In genomic region chr7:116236020-116236630, GRCh38 we compare ENCODE assay signal across 8 cellular contexts. TPM values are rescaled to one million over a fixed set of nuclear protein-coding genes. Genes with fewer than 3 reads are reported as not detected.
DNase-seq lines count a peak whose midpoint lies in the region; TF ChIP-seq lines count a peak whose summit lies in the region.

No MANE protein-coding gene starts in this region.

- peaks cover 2 to 17% of the 10 kb centered on the region in 2 experiments for H3K36me3 ChIP-seq in trophoblast cell (ENCODE audit: control insufficient read depth in 1 of 2, insufficient read depth in 2 of 2, low read length in 2 of 2)

- H3K4me1 ChIP-seq in trophoblast cell (ENCODE audit: control insufficient read depth in 1 of 2, insufficient read depth in 2 of 2, low read length in 2 of 2) = peaks cover 0 to 2% of the 10 kb centered on the region in 2 experiments

- no peaks in the 10 kb centered on the region for H3K9me3 Mint-ChIP-seq in HFFc6

- H3K27me3 Mint-ChIP-seq in HFFc6 (ENCODE audit: insufficient read depth) = peaks cover 2% of the 10 kb centered on the region; the same call in 1 of the 2 replicates

- H2BK5ac ChIP-seq in trophoblast cell (ENCODE audit: low read depth, low read length, poor library complexity) = no peak overlapping the region

- H3K79me2 ChIP-seq in trophoblast cell (ENCODE audit: control insufficient read depth, insufficient read depth, low read length, poor library complexity) = peaks cover 4% of the 10 kb centered on the region

- peaks cover 30% of the 10 kb centered on the region for H3K4me1 Mint-ChIP-seq in HFFc6 (ENCODE audit: low read depth)

- H3K4me3 ChIP-seq in fibroblast of the aortic adventitia (ENCODE audit: low read depth, low read length) (no peak overlapping the region), trophoblast cell (ENCODE audit: low read depth, low read length) (no peak overlapping the region)

- no peak overlapping the region for H3K4ac ChIP-seq in trophoblast cell (ENCODE audit: low read depth, low read length)

- peaks cover 6% of the 10 kb centered on the region; the same call in 1 of the 2 replicates for H3K36me3 Mint-ChIP-seq in HFFc6 (ENCODE audit: low read depth)

- H2AFZ ChIP-seq in trophoblast cell (ENCODE audit: insufficient read depth, low read length, poor library complexity) = no peak overlapping the region

- no peak overlapping the region for H3K27ac Mint-ChIP-seq in HFFc6

- no peak overlapping the region for H3K4me2 ChIP-seq in trophoblast cell (ENCODE audit: low read length)

- H3K79me1 ChIP-seq in trophoblast cell (ENCODE audit: low read length) = no peaks in the 10 kb centered on the region

- no peaks in the 10 kb centered on the region for H3K27me3 ChIP-seq in trophoblast cell (ENCODE audit: insufficient read depth, low read length)

- H2BK12ac ChIP-seq in trophoblast cell (ENCODE audit: low read length) = no peak overlapping the region

- no peaks in the 10 kb centered on the region for H3K9me3 ChIP-seq in trophoblast cell (ENCODE audit: insufficient read depth, low read depth, low read length)

- no peak overlapping the region for H2AK5ac ChIP-seq in trophoblast cell (ENCODE audit: low read length)

- no peak overlapping the region for H4K91ac ChIP-seq in trophoblast cell (ENCODE audit: low read depth, low read length)

- no peak overlapping the region for H3K27ac ChIP-seq in trophoblast cell (ENCODE audit: low read depth, low read length)

- TF ChIP-seq CTCF in HFFc6 (IDR thresholded peaks at IDR 0.05) = peak; percentile 87
- peak; percentile 45 for TF ChIP-seq CTCF in fibroblast of the aortic adventitia (IDR thresholded peaks at IDR 0.05; ENCODE audit: insufficient read depth, low read length)

- H2BK120ac ChIP-seq in trophoblast cell (ENCODE audit: insufficient read depth, low read length, poor library complexity) = no peak overlapping the region

- H4K8ac ChIP-seq in trophoblast cell (ENCODE audit: low read depth, low read length) = no peak overlapping the region

- DNase-seq in NCI-H2029 (lab: John Stamatoyannopoulos, UW) (peak; percentile 6), NCI-H2029 treated with DMSO at 0.1 percent for 48 hours (lab: John Stamatoyannopoulos, UW) (no peak), HFFc6 (peak; percentile 44), NCI-H69 (lab: John Stamatoyannopoulos, UW) (peak; percentile 61), activated T-cell treated with anti-CD3 and anti-CD28 coated beads for 4 hours (peak; percentile 52), fibroblast of the aortic adventitia (ENCODE audit: low read depth) (peak; percentile 83), trophoblast cell (peak; percentile 53 to 74), NCI-H1930 (lab: John Stamatoyannopoulos, UW) (no peak)

- H3K14ac ChIP-seq in trophoblast cell (ENCODE audit: low read length) = no peak overlapping the region

- no peak overlapping the region for H4K12ac ChIP-seq in trophoblast cell (ENCODE audit: low read depth, low read length)

- no peak overlapping the region for H3K23ac ChIP-seq in trophoblast cell (ENCODE audit: low read length)

- H3K18ac ChIP-seq in trophoblast cell (ENCODE audit: low read length) = no peak overlapping the region

- no peak overlapping the region for H3K9ac ChIP-seq in trophoblast cell (ENCODE audit: low read length)

- no CpG with 5 or more reads among the region's 2 CpGs for WGBS in trophoblast cell (ENCODE audit: extremely low coverage, insufficient coverage, insufficient read length)

- H3K4me3 Mint-ChIP-seq in HFFc6 = no peak overlapping the region

RNA-seq across cellular contexts. Expression of gene TES, which starts 25.8 kb away (rescaled TPM):
- total RNA-seq in HFFc6 (2021; fragmentation: NEBNext Ultra II Directional; extraction: Animal tissue kit (Norgen Biotek cat#: 25700)) = 10 to 100 TPM; 10.4 to 29.3 (median 22.4) TPM
- total RNA-seq in fibroblast of the aortic adventitia (ENCODE audit: low replicate concordance) = 39.2 and 61.3 TPM in 2 replicates
- 166 and 171 TPM in 2 replicates for polyA plus RNA-seq in trophoblast cell (2013)

Comparison
In these comparisons a context has a peak if more than half of its experiments do, and no peak if none do; other contexts are left out.
1. DNase-seq: peak in NCI-H2029 (single experiment), HFFc6 (single experiment), NCI-H69 (single experiment), activated T-cell treated with anti-CD3 and anti-CD28 coated beads for 4 hours (single experiment), fibroblast of the aortic adventitia (single experiment) and trophoblast cell (2 of 2); none in NCI-H2029 treated with DMSO at 0.1 percent for 48 hours (single experiment) and NCI-H1930 (0 of 2).